In genomic region chr2:42827647-42828486, GRCh38 we compare ENCODE assay signal across 8 cellular contexts. TPM values are rescaled to one million over a fixed set of nuclear protein-coding genes. Genes with fewer than 3 reads are reported as not detected.
A peak's percentile ranks its signal among the peaks of the same experiment; 100 is the strongest.
DNase-seq lines count a peak whose midpoint lies in the region; ATAC-seq and TF ChIP-seq lines count a peak whose summit lies in the region.

No MANE protein-coding gene starts in this region.

- H3K27ac ChIP-seq in left ventricle myocardium inferior (replicated peaks) (peak overlapping the region; percentile 51), psoas muscle (peak overlapping the region; percentile 46), upper lobe of left lung (no peak overlapping the region)

- H3K4me1 ChIP-seq in adipocyte (ENCODE audit: control insufficient read depth, insufficient read depth, low read length) (peaks cover 26% of the 10 kb centered on the region), left ventricle myocardium inferior (peaks cover 28% of the 10 kb centered on the region), psoas muscle (peaks cover 9% of the 10 kb centered on the region), upper lobe of left lung (peaks cover 5 to 19% (median 11%) of the 10 kb centered on the region in 4 donors)

- no peaks in the 10 kb centered on the region for H3K9me3 ChIP-seq in adipocyte (ENCODE audit: control insufficient read depth, low read length)
- no peaks in the 10 kb centered on the region for H3K9me3 ChIP-seq in left ventricle myocardium inferior (replicated peaks)
- no peaks in the 10 kb centered on the region for H3K9me3 ChIP-seq in psoas muscle
- no peaks in the 10 kb centered on the region for H3K9me3 ChIP-seq in upper lobe of left lung

- no peaks in the 10 kb centered on the region for H3K36me3 Mint-ChIP-seq in T-cell

- WGBS in psoas muscle, 3 donors: 19 to 28% (median 24%) methylated on average over 47 of the region's 47 CpGs
- WGBS in upper lobe of left lung, 2 donors: 30 to 50% methylated on average over 29 to 47 of the region's 47 CpGs

- H3K9me3 Mint-ChIP-seq in T-cell: no peaks in the 10 kb centered on the region

- DNase-seq in DMS153 treated with DMSO at 0.1 percent for 48 hours (lab: John Stamatoyannopoulos, UW; ENCODE audit: unreplicated experiment) (peak; percentile 73), HCEC 1CT (peak; percentile 72), NCI-H128 (lab: John Stamatoyannopoulos, UW; ENCODE audit: unreplicated experiment) (peak; percentile 53), T-cell (peak; percentile 21 to 80 (median 69)), adipocyte (ENCODE audit: low read depth) (peak; percentile 96), left ventricle myocardium inferior (peak; percentile 92), psoas muscle (peak; percentile 90 to 95), upper lobe of left lung (peak; percentile 91 to 93)

- H3K27me3 ChIP-seq in adipocyte (replicated peaks; ENCODE audit: control insufficient read depth, insufficient read depth, low read length) (no peaks in the 10 kb centered on the region), left ventricle myocardium inferior (ENCODE audit: low read depth) (no peaks in the 10 kb centered on the region), psoas muscle (ENCODE audit: insufficient read depth in 3 of 3, low read length in 2 of 3) (peaks cover 0 to 2% (median 0%) of the 10 kb centered on the region in 3 donors), upper lobe of left lung (no peaks in the 10 kb centered on the region)

- H3K4me1 Mint-ChIP-seq in T-cell: peaks cover 10 to 18% (median 17%) of the 10 kb centered on the region in 3 donors

- ATAC-seq in T-cell (replicated peaks in 1 of 4) (peak; percentile 72 to 81 (median 78)), psoas muscle (peak; percentile 93 to 97 (median 94)), upper lobe of left lung (ENCODE audit: low FRiP score in 2 of 2) (peak; percentile 95 to 96)

- H3K27me3 Mint-ChIP-seq in T-cell: peaks cover 0 to 3% of the 10 kb centered on the region in 2 donors

- peak overlapping the region in 1 of 2 donors; percentile 19 for H3K27ac Mint-ChIP-seq in T-cell

- TF ChIP-seq EP300 in upper lobe of left lung (IDR thresholded peaks at IDR 0.05): no peak

- TF ChIP-seq CTCF in left ventricle myocardium inferior (IDR thresholded peaks at IDR 0.05; ENCODE audit: borderline replicate concordance) (peak; percentile 97), psoas muscle (IDR thresholded peaks at IDR 0.05) (peak; percentile 96), upper lobe of left lung (IDR thresholded peaks at IDR 0.05) (peak; percentile 91 to 96 (median 94))

- peak overlapping the region; percentile 41 to 73 (median 58) for H3K4me3 Mint-ChIP-seq in T-cell

- H3K9ac ChIP-seq in adipocyte (ENCODE audit: low read length): peak overlapping the region; percentile 80

- H3K36me3 ChIP-seq in adipocyte (ENCODE audit: control insufficient read depth, insufficient read depth, low read length, severe bottlenecking): no peaks in the 10 kb centered on the region
- no peaks in the 10 kb centered on the region for H3K36me3 ChIP-seq in left ventricle myocardium inferior
- H3K36me3 ChIP-seq in psoas muscle (ENCODE audit: insufficient read depth in 1 of 2, low read depth in 1 of 2): no peaks in the 10 kb centered on the region
- H3K36me3 ChIP-seq in upper lobe of left lung: no peaks in the 10 kb centered on the region

- POLR2A ChIA-PET in T-cell (lab: Charles Lee): no interaction called here

- CTCF ChIA-PET in T-cell (lab: Charles Lee): interaction anchor here (0.5 to 2.0 kb wide), 8 partner anchors 11 to 401 kb away, joined by 3 to 7 read pairs (median 4); no protein-coding TSS in a partner anchor

- no peak for TF ChIP-seq POLR2A in upper lobe of left lung (IDR thresholded peaks at IDR 0.05)

- intact Hi-C loops in left ventricle myocardium inferior (cut with micrococcal nuclease) (loop anchor here (10.0 kb wide), 3 partner anchors 307 to 747 kb away; no protein-coding TSS in a partner anchor), psoas muscle (cut with DNase I) (loop anchor here (1.0 to 10.0 kb wide), 8 partner anchors 119 to 781 kb away; no protein-coding TSS in a partner anchor)

- H3K4me3 ChIP-seq in adipocyte (ENCODE audit: low read length): peak overlapping the region; percentile 75
- peak overlapping the region; percentile 58 for H3K4me3 ChIP-seq in left ventricle myocardium inferior
- peak overlapping the region; percentile 63 for H3K4me3 ChIP-seq in psoas muscle
- peak overlapping the region in 2 of 4 donors; percentile 30 for H3K4me3 ChIP-seq in upper lobe of left lung

RNA-seq across cellular contexts. Expression of gene HAAO, which starts 35.5 kb away (rescaled TPM):
- total RNA-seq in T-cell (under 1 TPM in 3 of 5 donors, not detected in 2; 0.38 to 0.72 (median 0.61) TPM), left ventricle myocardium inferior (2.3 TPM), psoas muscle (1 to 10 TPM in 3 of 4 donors, under 1 TPM in 1; 0.78 to 4.9 (median 1.9) TPM), upper lobe of left lung (1 to 10 TPM; 1.8 to 9.4 (median 7.1) TPM)
- under 1 TPM; 0.78 to 0.93 (median 0.80) TPM for polyA plus RNA-seq in psoas muscle

Comparison
In these comparisons a context has a peak if more than half of its experiments do, and no peak if none do; other contexts are left out.
1. H3K27ac ChIP-seq: peak in left ventricle myocardium inferior (single experiment) and psoas muscle (single experiment); none in upper lobe of left lung (0 of 4).
2. Peak in every context shown above with its lines, with median percentiles within 50 percentile points of each other: DNase-seq, ATAC-seq and CTCF ChIP-seq.